ENCODE assay signal across 8 cellular contexts in the genomic region with DNA sequence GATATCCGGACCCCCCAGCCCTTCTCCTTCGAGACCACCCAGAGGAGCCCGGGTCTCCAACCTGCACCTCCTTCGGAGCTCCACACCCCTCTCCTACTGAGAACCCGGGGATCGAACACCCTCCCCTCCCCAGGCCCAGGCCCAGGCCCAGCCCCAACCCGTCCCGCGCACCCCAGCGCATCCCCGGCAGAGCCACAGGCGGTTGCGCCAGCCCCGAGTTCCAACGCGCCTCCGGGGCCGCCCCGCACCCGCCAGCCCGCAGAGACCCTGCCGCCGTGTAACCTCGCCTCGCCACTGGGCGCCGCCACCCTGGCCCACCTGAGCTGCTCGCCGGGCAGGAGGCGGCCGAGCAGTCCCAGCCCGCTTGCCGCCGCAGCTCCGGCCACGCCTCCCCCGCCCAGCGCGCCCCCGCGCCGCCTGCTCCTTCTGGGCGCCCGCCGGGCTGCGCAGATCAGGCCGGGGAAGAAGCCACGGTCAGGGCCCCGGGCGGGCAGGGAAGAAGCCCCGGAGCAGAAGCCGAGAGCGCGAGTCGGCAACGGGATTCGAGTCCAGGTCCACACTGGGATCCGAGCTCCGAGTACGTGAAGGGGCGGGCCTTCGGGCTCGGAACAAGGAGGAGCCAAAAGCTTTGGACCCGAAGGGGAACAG. TPM values are rescaled to one million over a fixed set of nuclear protein-coding genes. Genes with fewer than 3 reads are reported as not detected.
DNase-seq lines count a peak whose midpoint lies in the region; ATAC-seq and TF ChIP-seq lines count a peak whose summit lies in the region.

Gene MBOAT7, minus strand, starts transcription at position 561 of the 648 bp plus-strand sequence. CDS start 1,072 bp downstream, outside the sequence.

- peaks cover 34% of the 10 kb centered on the region for H3K4me1 Mint-ChIP-seq in activated naive CD8-positive, alpha-beta T cell (ENCODE audit: low read depth)

- H3K27ac ChIP-seq in HL-60 (replicated peaks) (peak within 1 kb of the TSS; percentile 98), hepatocyte (peak within 1 kb of the TSS; percentile 92), skin epidermis (peak within 1 kb of the TSS; percentile 76 to 100 (median 96))

- H3K9me3 ChIP-seq in hepatocyte (ENCODE audit: low read depth), result no peaks in the 10 kb centered on the region

- no peaks in the 10 kb centered on the region for H3K27me3 Mint-ChIP-seq in activated naive CD8-positive, alpha-beta T cell

- H3K4me1 ChIP-seq in hepatocyte (ENCODE audit: insufficient read depth), result peaks cover 10% of the 10 kb centered on the region

- TF ChIP-seq CTCF in GM10266 (IDR thresholded peaks at IDR 0.05; ENCODE audit: control insufficient read depth, insufficient read depth, low read depth, missing control alignments), result peak; percentile 72
- TF ChIP-seq CTCF in HL-60 (IDR thresholded peaks at IDR 0.05; ENCODE audit: insufficient read depth, low read length), result no peak
- TF ChIP-seq CTCF in hepatocyte (IDR thresholded peaks at IDR 0.05; ENCODE audit: poor library complexity), result peak; percentile 43

- WGBS in hepatocyte (ENCODE audit: low lambda C conversion rate, missing lambda C conversion rate), result under 1% methylated on average over 53 of the region's 64 CpGs

- peak within 1 kb of the TSS; percentile 100 for H3K27ac Mint-ChIP-seq in activated naive CD8-positive, alpha-beta T cell

- H3K4me3 ChIP-seq in HL-60 (replicated peaks; ENCODE audit: insufficient read depth, low read length) (peak within 1 kb of the TSS; percentile 80), hepatocyte (peak within 1 kb of the TSS; percentile 24), skin epidermis (peak within 1 kb of the TSS; percentile 45 to 97 (median 85))

- DNase-seq in GM10266 (ENCODE audit: extremely low spot score) (no peak), HL-60 (ENCODE audit: low read depth in 1 of 2, low spot score in 1 of 2) (no peak), hepatocyte (ENCODE audit: low spot score) (no peak), HuH-7 (ENCODE audit: low spot score) (no peak), NCI-H187 treated with DMSO at 0.1 percent for 48 hours (lab: John Stamatoyannopoulos, UW) (no peak)

- H3K36me3 ChIP-seq in hepatocyte (replicated peaks; ENCODE audit: insufficient read depth, low read depth), result no peaks in the 10 kb centered on the region

- peak within 1 kb of the TSS; percentile 93 for H3K4me3 Mint-ChIP-seq in activated naive CD8-positive, alpha-beta T cell

- H2AFZ ChIP-seq in hepatocyte, result no peak within 1 kb of the TSS

- H3K79me2 ChIP-seq in hepatocyte, result peaks cover 39% of the 10 kb centered on the region

- ATAC-seq in GM21360 (IDR thresholded peaks at IDR 0.05; ENCODE audit: unreplicated experiment), result peak; percentile 21

- no peaks in the 10 kb centered on the region for H3K36me3 Mint-ChIP-seq in activated naive CD8-positive, alpha-beta T cell

- H3K27me3 ChIP-seq in HL-60 (ENCODE audit: insufficient read depth, poor library complexity, severe bottlenecking), result no peaks in the 10 kb centered on the region
- H3K27me3 ChIP-seq in hepatocyte, result no peaks in the 10 kb centered on the region

- H4K20me1 ChIP-seq in hepatocyte (ENCODE audit: insufficient read depth, poor library complexity, severe bottlenecking), result no peaks in the 10 kb centered on the region

- no peaks in the 10 kb centered on the region for H3K9me3 Mint-ChIP-seq in activated naive CD8-positive, alpha-beta T cell (ENCODE audit: low read depth)

- peak within 1 kb of the TSS; percentile 89 for H3K4me2 ChIP-seq in hepatocyte

- H3K9me2 ChIP-seq in hepatocyte (replicated peaks; ENCODE audit: insufficient read depth), result no peaks in the 10 kb centered on the region

RNA-seq across cellular contexts. Expression of gene MBOAT7, which starts in this region (rescaled TPM):
- 73.8 and 93.5 TPM in 2 replicates for total RNA-seq in hepatocyte
- 179 and 199 TPM in 2 replicates for polyA plus RNA-seq in hepatocyte

Comparison
In these comparisons a context has a peak if more than half of its experiments do, and no peak if none do; other contexts are left out.
1. H3K4me3 ChIP-seq: peak in every context shown above with its lines; median percentile 85 in skin epidermis; 80 in HL-60; 24 in hepatocyte.